Comparison of ENCODE assay signal across 1 cellular context in genomic region chr14:22929104-22929847, GRCh38.
A peak's percentile ranks its signal among the peaks of the same experiment; 100 is the strongest.
TF ChIP-seq lines count a peak whose summit lies in the region.

TSS of gene PRMT5 (minus strand) at chr14:22929376. CDS start at chr14:22929361, 15 bp downstream.

TF ChIP-seq in HepG2, 621 proteins besides CTCF, POLR2A, EP300 and RAD21 (continued from another document and continues in another):
- TF ChIP-seq ZNF512B (CRISPR knock-in tag; IDR thresholded peaks at IDR 0.05; ENCODE audit: borderline replicate concordance) (peak; percentile 83), ZNF724P (CRISPR knock-in tag; IDR thresholded peaks at IDR 0.05; ENCODE audit: borderline replicate concordance) (peak; percentile 96), BRD4 (CRISPR knock-in tag; IDR thresholded peaks at IDR 0.05) (peak; percentile 96), ZNF205 (CRISPR knock-in tag; IDR thresholded peaks at IDR 0.05) (peak; percentile 96), CAMTA2 (CRISPR knock-in tag; IDR thresholded peaks at IDR 0.05; ENCODE audit: borderline replicate concordance) (peak; percentile 96; the same call in 1 of the 2 replicates), TAF15 (IDR thresholded peaks at IDR 0.05; ENCODE audit: low read depth, low read length, poor library complexity, severe bottlenecking) (no peak), MXD1 (CRISPR knock-in tag; IDR thresholded peaks at IDR 0.05) (peak; percentile 97), ZNF616 (CRISPR knock-in tag; IDR thresholded peaks at IDR 0.05; ENCODE audit: low read depth) (peak; percentile 95; the same call in 1 of the 2 replicates), EEA1 (CRISPR knock-in tag; IDR thresholded peaks at IDR 0.05; ENCODE audit: borderline replicate concordance) (peak; percentile 96), CREM (IDR thresholded peaks at IDR 0.05) (peak; percentile 92), CREM (CRISPR knock-in tag; IDR thresholded peaks at IDR 0.05) (no peak; the same call in 1 of the 2 replicates), FOXC1 (CRISPR knock-in tag; IDR thresholded peaks at IDR 0.05; ENCODE audit: borderline replicate concordance) (peak; percentile 91), PCBP2 (optimal IDR thresholded peaks at IDR 0.05; ENCODE audit: low read depth, low read length, poor library complexity, severe bottlenecking) (peak; percentile 92), STAG1 (CRISPR knock-in tag; IDR thresholded peaks at IDR 0.05) (peak; percentile 41), MTF2 (CRISPR knock-in tag; IDR thresholded peaks at IDR 0.05; ENCODE audit: borderline replicate concordance) (no peak), GMEB1 (CRISPR knock-in tag; IDR thresholded peaks at IDR 0.05; ENCODE audit: borderline replicate concordance) (peak; percentile 92), JUND (CRISPR knock-in tag; IDR thresholded peaks at IDR 0.05) (peak; percentile 70; the same call in 1 of the 2 replicates), ZNF746 (CRISPR knock-in tag; IDR thresholded peaks at IDR 0.05) (peak; percentile 88; the same call in 1 of the 2 replicates), ETV6 (CRISPR knock-in tag; conservative IDR thresholded peaks at IDR 0.05) (peak; percentile 77), MYPOP (CRISPR knock-in tag; IDR thresholded peaks at IDR 0.05) (peak; percentile 97), ZKSCAN8 (CRISPR knock-in tag; IDR thresholded peaks at IDR 0.05; ENCODE audit: borderline replicate concordance) (peak; percentile 98), ONECUT2 (CRISPR knock-in tag; IDR thresholded peaks at IDR 0.05) (peak; percentile 80), YEATS4 (CRISPR knock-in tag; IDR thresholded peaks at IDR 0.05; ENCODE audit: borderline replicate concordance) (peak; percentile 100), ZNF558 (CRISPR knock-in tag; IDR thresholded peaks at IDR 0.05; ENCODE audit: borderline replicate concordance) (peak; percentile 91; the same call in 1 of the 2 replicates), SRSF4 (IDR thresholded peaks at IDR 0.05; ENCODE audit: low read depth, low read length, poor library complexity, severe bottlenecking) (no peak), GTF2F1 (IDR thresholded peaks at IDR 0.05; ENCODE audit: low read length) (peak; percentile 78; the same call in 1 of the 2 replicates), NR0B2 (CRISPR knock-in tag; IDR thresholded peaks at IDR 0.05) (peak; percentile 87; the same call in 1 of the 2 replicates), ZNF777 (CRISPR knock-in tag; IDR thresholded peaks at IDR 0.05) (peak; percentile 72), ZBTB10 (CRISPR knock-in tag; IDR thresholded peaks at IDR 0.05; ENCODE audit: borderline replicate concordance) (no peak; the same call in 1 of the 2 replicates), SMAD3 (CRISPR knock-in tag; IDR thresholded peaks at IDR 0.05) (peak; percentile 99), CC2D1A (CRISPR knock-in tag; IDR thresholded peaks at IDR 0.05) (peak; percentile 95; the same call in 1 of the 2 replicates), SP2 (CRISPR knock-in tag; IDR thresholded peaks at IDR 0.05) (peak; percentile 94), GTF3A (CRISPR knock-in tag; conservative IDR thresholded peaks at IDR 0.05) (peak; percentile 97), E2F1 (CRISPR knock-in tag; IDR thresholded peaks at IDR 0.05) (peak; percentile 86), RAD51 (IDR thresholded peaks at IDR 0.05; ENCODE audit: borderline replicate concordance) (no peak), HES4 (CRISPR knock-in tag; IDR thresholded peaks at IDR 0.05; ENCODE audit: borderline replicate concordance) (0 out of 2 replicates have a peak, but pooled peaks have one; percentile 5), IKZF4 (CRISPR knock-in tag; IDR thresholded peaks at IDR 0.05; ENCODE audit: borderline replicate concordance, low read depth, not compliant biosample characterization) (peak; percentile 96), KDM5B (CRISPR knock-in tag; IDR thresholded peaks at IDR 0.05; ENCODE audit: borderline replicate concordance) (peak; percentile 96; the same call in 1 of the 2 replicates), BRF2 (CRISPR knock-in tag; IDR thresholded peaks at IDR 0.05) (peak; percentile 98; the same call in 1 of the 2 replicates), ZNF124 (CRISPR knock-in tag; IDR thresholded peaks at IDR 0.05) (peak; percentile 100), PBX3 (CRISPR knock-in tag; IDR thresholded peaks at IDR 0.05; ENCODE audit: borderline replicate concordance) (no peak), ZBTB8A (CRISPR knock-in tag; IDR thresholded peaks at IDR 0.05; ENCODE audit: borderline replicate concordance, low read depth) (peak; percentile 98), KLF13 (CRISPR knock-in tag; IDR thresholded peaks at IDR 0.05) (peak; percentile 91), ZNF382 (CRISPR knock-in tag; IDR thresholded peaks at IDR 0.05; ENCODE audit: borderline replicate concordance) (no peak), ATF1 (CRISPR knock-in tag; IDR thresholded peaks at IDR 0.05) (peak; percentile 93), ZNF18 (CRISPR knock-in tag; IDR thresholded peaks at IDR 0.05; ENCODE audit: insufficient replicate concordance) (peak; percentile 96), ZNF563 (CRISPR knock-in tag; IDR thresholded peaks at IDR 0.05) (peak; percentile 95; the same call in 1 of the 2 replicates), TARDBP (CRISPR knock-in tag; IDR thresholded peaks at IDR 0.05) (peak; percentile 100), ZNF644 (CRISPR knock-in tag; IDR thresholded peaks at IDR 0.05; ENCODE audit: low read depth) (peak; percentile 85; the same call in 1 of the 2 replicates), ZBTB34 (CRISPR knock-in tag; IDR thresholded peaks at IDR 0.05) (peak; percentile 84), ZNF260 (CRISPR knock-in tag; IDR thresholded peaks at IDR 0.05; ENCODE audit: borderline replicate concordance, low read depth) (no peak), FOXK1 (CRISPR knock-in tag; IDR thresholded peaks at IDR 0.05; ENCODE audit: borderline replicate concordance, low read depth) (peak; percentile 90; the same call in 1 of the 2 replicates)
